Comparison of ENCODE assay signal across 27 cellular contexts in genomic region chr9:112445196-112445595, GRCh38. TPM values are rescaled to one million over a fixed set of nuclear protein-coding genes. Genes with fewer than 3 reads are reported as not detected.
DNase-seq lines count a peak whose midpoint lies in the region; ATAC-seq, FAIRE-seq and TF ChIP-seq lines count a peak whose summit lies in the region.
"Had no signal": no experiment of that assay in that cellular context is flagged by ENCODE, and none has a peak within 500 bp of the region (broad histone marks: within the 10 kb centered on the region; RNA-seq: fewer than 3 reads in every experiment).

No MANE protein-coding gene starts in this region.

- TF ChIP-seq CTCF in MM.1S (IDR thresholded peaks at IDR 0.05; ENCODE audit: low read length) (no peak), nephron progenitor cell (IDR thresholded peaks at IDR 0.05) (no peak), HepG2 (CRISPR knock-in tag; IDR thresholded peaks at IDR 0.05) (no peak), vagina (IDR thresholded peaks at IDR 0.05) (no peak)

- H3K4me1 Mint-ChIP-seq in T-helper 17 cell (peaks cover 6% of the 10 kb centered on the region), nephron progenitor cell (peaks cover 14% of the 10 kb centered on the region)

- H3K9me3 Mint-ChIP-seq in nephron progenitor cell = no peaks in the 10 kb centered on the region
- H3K9me3 Mint-ChIP-seq: CD8-positive, alpha-beta memory T cell; IgD-negative memory B cell had no signal

- TF ChIP-seq RAD21 in HepG2 (CRISPR knock-in tag; IDR thresholded peaks at IDR 0.05) = no peak

- H3K36me3 ChIP-seq in MM.1S (replicated peaks; ENCODE audit: insufficient read depth, low read length) (no peaks in the 10 kb centered on the region), HepG2 (replicated peaks in 1 of 2; ENCODE audit: control insufficient read depth in 1 of 2, insufficient read depth in 2 of 2, low read length in 2 of 2) (peaks cover 7 to 29% of the 10 kb centered on the region in 2 experiments), vagina (peaks cover 0 to 6% of the 10 kb centered on the region in 2 donors)

- H3K36me3 Mint-ChIP-seq in T-helper 17 cell (ENCODE audit: low read depth) = peaks cover 5% of the 10 kb centered on the region
- peaks cover 16% of the 10 kb centered on the region for H3K36me3 Mint-ChIP-seq in nephron progenitor cell (ENCODE audit: low read depth)

- H3K4me3 ChIP-seq in MM.1S (ENCODE audit: low read length) = no peak overlapping the region
- no peak overlapping the region for H3K4me3 ChIP-seq in HepG2 (replicated peaks in 1 of 3; ENCODE audit: insufficient read depth in 1 of 3, low read depth in 2 of 3, low read length in 3 of 3)
- no peak overlapping the region for H3K4me3 ChIP-seq in vagina

- FAIRE-seq in GM19239 (lab: Jason Lieb, UNC) = peak; percentile 18
- no peak for FAIRE-seq in HepG2 (lab: Jason Lieb, UNC)
- no peak for FAIRE-seq in GM12892 (lab: Jason Lieb, UNC)
- FAIRE-seq: H1 had no signal

- POLR2A ChIA-PET in HepG2 (lab: Yijun Ruan, JAX) = no interaction called here

- intact Hi-C loops in HepG2 (cut with micrococcal nuclease; ENCODE audit: unreplicated experiment) (loop anchor here (10.0 kb wide), 1 partner anchor 350 kb away; no protein-coding TSS in a partner anchor), vagina (cut with DNase I) (no loop called here)

- peaks cover 11% of the 10 kb centered on the region; the same call in 1 of the 2 replicates for H3F3A ChIP-seq in MM.1S (ENCODE audit: insufficient read depth, low read length)

- H4K20me1 ChIP-seq in MM.1S (ENCODE audit: insufficient read depth, low read length) = no peaks in the 10 kb centered on the region
- H4K20me1 ChIP-seq in HepG2 (ENCODE audit: insufficient read depth, low read length) = no peaks in the 10 kb centered on the region

- 0% methylated on average over 1 of the region's 1 CpG for WGBS in HepG2 (ENCODE audit: low lambda C conversion rate)

- no TSS peak for BruUV-seq in HepG2 (replicated peaks; lab: Mats Ljungman, UMichigan)

- H2AFZ ChIP-seq in MM.1S (ENCODE audit: low read length) (no peak overlapping the region), HepG2 (ENCODE audit: low read length) (no peak overlapping the region)

- peak overlapping the region; percentile 6; the same call in 1 of the 2 replicates for H3K4me2 ChIP-seq in MM.1S (ENCODE audit: low read depth, low read length)
- no peak overlapping the region for H3K4me2 ChIP-seq in HepG2 (ENCODE audit: low read depth, low read length)
- H3K4me2 ChIP-seq: KMS-11 had no signal

- H3K27ac ChIP-seq in MM.1S (ENCODE audit: low read length) (no peak overlapping the region; the same call in 1 of the 2 replicates), HepG2 (ENCODE audit: extremely low read length, insufficient read depth, low read length) (no peak overlapping the region), vagina (no peak overlapping the region)
- H3K27ac ChIP-seq: C4-2B, KMS-11 had no signal

- in situ Hi-C loops in HepG2 (cut with HindIII; ENCODE audit: extremely low pct_ligation_motif_present, low pct_unique_long_range_greater_than_20kb) = no loop called here

- H3K27me3 Mint-ChIP-seq in T-helper 17 cell (no peaks in the 10 kb centered on the region), nephron progenitor cell (ENCODE audit: low read depth, poor library complexity) (no peaks in the 10 kb centered on the region)
- H3K27me3 Mint-ChIP-seq: CD8-positive, alpha-beta memory T cell; IgD-negative memory B cell had no signal

- H3K9me3 ChIP-seq in MM.1S (replicated peaks; ENCODE audit: insufficient read depth, low read length) = no peaks in the 10 kb centered on the region
- H3K9me3 ChIP-seq in T-helper 17 cell (ENCODE audit: control insufficient read depth, low read length, poor library complexity, severe bottlenecking) = no peaks in the 10 kb centered on the region
- H3K9me3 ChIP-seq in HepG2 (ENCODE audit: low read length) = no peaks in the 10 kb centered on the region
- no peaks in the 10 kb centered on the region for H3K9me3 ChIP-seq in vagina

- CTCF ChIA-PET in HepG2 (lab: Yijun Ruan, JAX; ENCODE audit: low intra/inter-chr PET ratio, low total read pairs) = no interaction called here

- ATAC-seq in T-helper 17 cell (no peak), HepG2 (no peak)

- peak overlapping the region; percentile 54 for H3K27ac Mint-ChIP-seq in T-helper 17 cell
- peak overlapping the region; percentile 51 for H3K27ac Mint-ChIP-seq in nephron progenitor cell
- H3K27ac Mint-ChIP-seq: IgD-negative memory B cell had no signal

- H3K4me3 Mint-ChIP-seq in T-helper 17 cell (no peak overlapping the region), nephron progenitor cell (no peak overlapping the region)
- H3K4me3 Mint-ChIP-seq: CD8-positive, alpha-beta memory T cell had no signal

- DNase-seq in GM19239 (ENCODE audit: insufficient read length, low spot score) (no peak), MM.1S (no peak), T-helper 17 cell (no peak), nephron progenitor cell (no peak), LoVo (ENCODE audit: low spot score) (no peak), HepG2 (ENCODE audit: low spot score) (no peak), vagina (ENCODE audit: extremely low spot score in 2 of 2) (no peak), GM12892 (ENCODE audit: insufficient read length) (no peak)
- DNase-seq: CD8-positive, alpha-beta memory T cell; DMS 273 treated with DMSO at 0.1 percent for 48 hours; DMS79; EL; GDM1; HCEC 1CT; NCI-H1092; NCI-H1417 treated with DMSO at 0.1 percent for 48 hours; NCI-H1694 treated with DMSO at 0.1 percent for 48 hours; NCI-H2081; NCI-H2227 treated with DMSO at 0.1 percent for 48 hours; NCI-H69; Right ventricle myocardium superior; RPMI8226; T-helper 1 cell had no signal

- H3K27me3 ChIP-seq in MM.1S (replicated peaks; ENCODE audit: insufficient read depth, low read length) (no peaks in the 10 kb centered on the region), HepG2 (ENCODE audit: control insufficient read depth in 1 of 2, insufficient read depth in 2 of 2, low read length in 2 of 2) (no peaks in the 10 kb centered on the region), vagina (no peaks in the 10 kb centered on the region)

- H3K79me2 ChIP-seq in MM.1S (ENCODE audit: low read length) (no peaks in the 10 kb centered on the region), HepG2 (ENCODE audit: insufficient read depth, low read length) (peaks cover 4% of the 10 kb centered on the region)

- H3K9ac ChIP-seq in MM.1S (ENCODE audit: low read length) (no peak overlapping the region), HepG2 (ENCODE audit: insufficient read depth, low read depth, low read length) (no peak overlapping the region)
- H3K9ac ChIP-seq: KMS-11 had no signal

- no peak for TF ChIP-seq EP300 in HepG2 (IDR thresholded peaks at IDR 0.05; ENCODE audit: low read depth in 2 of 2, low read length in 2 of 2)
- no peak for TF ChIP-seq EP300 in HepG2 (CRISPR knock-in tag; IDR thresholded peaks at IDR 0.05; ENCODE audit: borderline replicate concordance)

- H3K4me1 ChIP-seq in MM.1S (ENCODE audit: low read length) (peaks cover 31% of the 10 kb centered on the region), HepG2 (ENCODE audit: insufficient read depth, low read length) (peaks cover 10% of the 10 kb centered on the region; the same call in 1 of the 2 replicates), vagina (peaks cover 17% of the 10 kb centered on the region)

- no peaks in the 10 kb centered on the region for H3K9me2 ChIP-seq in MM.1S (replicated peaks; ENCODE audit: insufficient read depth, low read length)

- TF ChIP-seq POLR2A in HepG2 (IDR thresholded peaks at IDR 0.05; ENCODE audit: insufficient read depth in 1 of 2, low read depth in 2 of 2, low read length in 2 of 2) (no peak), vagina (IDR thresholded peaks at IDR 0.05) (no peak), GM12892 (IDR thresholded peaks at IDR 0.05; ENCODE audit: low read depth, low read length) (no peak)

TF ChIP-seq in HepG2, 621 proteins besides CTCF, POLR2A, EP300 and RAD21:
- TF ChIP-seq TBX3 (IDR thresholded peaks at IDR 0.05; ENCODE audit: borderline replicate concordance) = no peak
- TF ChIP-seq ZNF432 (CRISPR knock-in tag; IDR thresholded peaks at IDR 0.05; ENCODE audit: borderline replicate concordance) = no peak
- TF ChIP-seq ZNF414 (CRISPR knock-in tag; IDR thresholded peaks at IDR 0.05) = no peak
- no peak for TF ChIP-seq SIN3B (IDR thresholded peaks at IDR 0.05; ENCODE audit: low read length)

RNA-seq across cellular contexts. Expression of gene KIAA1958, which starts 41.4 kb away (rescaled TPM):
- total RNA-seq in T-helper 17 cell (1 to 10 TPM; 2.1 to 2.8 TPM), HepG2 (2016; rRNA removed; fragmentation: Illumina TruSeq; extraction: Trizol) (8.5 and 11.4 TPM in 2 replicates), vagina (12.0 TPM)
- total RNA-seq in HepG2 (2016; cell fraction: cytosol; rRNA removed; fragmentation: Illumina TruSeq; extraction: Trizol; ENCODE audit: low read depth) = 37.2 and 41.8 TPM in 2 replicates
- 8.4 and 11.0 TPM in 2 replicates for total RNA-seq in HepG2 (2016; cell fraction: insoluble cytoplasmic fraction; rRNA removed; fragmentation: Illumina TruSeq; extraction: Trizol)
- 29.3 and 29.7 TPM in 2 replicates for total RNA-seq in HepG2 (2016; cell fraction: membrane; rRNA removed; fragmentation: Illumina TruSeq; extraction: Trizol)
- 14.1 and 15.2 TPM in 2 replicates for total RNA-seq in HepG2 (2016; cell fraction: nucleus; rRNA removed; fragmentation: Illumina TruSeq; extraction: Trizol)
- polyA plus RNA-seq in HepG2 (2011; rRNA removed) = 8.5 and 10.3 TPM in 2 replicates
- polyA plus RNA-seq in HepG2 (2011; cell fraction: cytosol; rRNA removed) = 5.5 and 5.7 TPM in 2 replicates
- 17.1 and 17.6 TPM in 2 replicates for polyA plus RNA-seq in HepG2 (2011; cell fraction: nucleus; rRNA removed)
- 10.9 and 11.6 TPM in 2 replicates for polyA plus RNA-seq in HepG2 (2012)
- 0.46 and 0.57 TPM in 2 replicates for polyA plus RNA-seq in HepG2 (2016; cell fraction: cytosol; fragmentation: Illumina TruSeq; extraction: Trizol; ENCODE audit: low read depth)
- 6.0 and 6.8 TPM in 2 replicates for polyA plus RNA-seq in HepG2 (2016; cell fraction: insoluble cytoplasmic fraction; fragmentation: Illumina TruSeq; extraction: Trizol; ENCODE audit: low read depth)
- 1.8 and 1.9 TPM in 2 replicates for polyA plus RNA-seq in HepG2 (2016; cell fraction: membrane; fragmentation: Illumina TruSeq; extraction: Trizol; ENCODE audit: low read depth)
- polyA plus RNA-seq in HepG2 (2016; cell fraction: nucleus; fragmentation: Illumina TruSeq; extraction: Trizol; ENCODE audit: insufficient read depth, low read depth) = 7.2 and 8.5 TPM in 2 replicates
- 53.1 and 88.7 TPM in 2 replicates for polyA minus RNA-seq in HepG2 (2011; rRNA and poly(A)+ RNA removed; ENCODE audit: low replicate concordance)
- 22.1 and 29.8 TPM in 2 replicates for polyA minus RNA-seq in HepG2 (2011; cell fraction: cytosol; rRNA and poly(A)+ RNA removed)
- 49.7 and 55.7 TPM in 2 replicates for polyA minus RNA-seq in HepG2 (2011; cell fraction: nucleus; rRNA and poly(A)+ RNA removed)
- polyA plus RNA-seq in GM12892 (2012; ENCODE audit: missing spikeins) = 4.9 TPM
